2 cellular contexts compared by ENCODE assay signal in genomic region chr15:81418427-81418826, GRCh38.
TF ChIP-seq lines count a peak whose summit lies in the region.

No MANE protein-coding gene starts in this region.

TF ChIP-seq in liver, 16 proteins besides CTCF, POLR2A, EP300 and RAD21:
- no peak for TF ChIP-seq JUND (IDR thresholded peaks at IDR 0.05)
- TF ChIP-seq, protein P1, sequence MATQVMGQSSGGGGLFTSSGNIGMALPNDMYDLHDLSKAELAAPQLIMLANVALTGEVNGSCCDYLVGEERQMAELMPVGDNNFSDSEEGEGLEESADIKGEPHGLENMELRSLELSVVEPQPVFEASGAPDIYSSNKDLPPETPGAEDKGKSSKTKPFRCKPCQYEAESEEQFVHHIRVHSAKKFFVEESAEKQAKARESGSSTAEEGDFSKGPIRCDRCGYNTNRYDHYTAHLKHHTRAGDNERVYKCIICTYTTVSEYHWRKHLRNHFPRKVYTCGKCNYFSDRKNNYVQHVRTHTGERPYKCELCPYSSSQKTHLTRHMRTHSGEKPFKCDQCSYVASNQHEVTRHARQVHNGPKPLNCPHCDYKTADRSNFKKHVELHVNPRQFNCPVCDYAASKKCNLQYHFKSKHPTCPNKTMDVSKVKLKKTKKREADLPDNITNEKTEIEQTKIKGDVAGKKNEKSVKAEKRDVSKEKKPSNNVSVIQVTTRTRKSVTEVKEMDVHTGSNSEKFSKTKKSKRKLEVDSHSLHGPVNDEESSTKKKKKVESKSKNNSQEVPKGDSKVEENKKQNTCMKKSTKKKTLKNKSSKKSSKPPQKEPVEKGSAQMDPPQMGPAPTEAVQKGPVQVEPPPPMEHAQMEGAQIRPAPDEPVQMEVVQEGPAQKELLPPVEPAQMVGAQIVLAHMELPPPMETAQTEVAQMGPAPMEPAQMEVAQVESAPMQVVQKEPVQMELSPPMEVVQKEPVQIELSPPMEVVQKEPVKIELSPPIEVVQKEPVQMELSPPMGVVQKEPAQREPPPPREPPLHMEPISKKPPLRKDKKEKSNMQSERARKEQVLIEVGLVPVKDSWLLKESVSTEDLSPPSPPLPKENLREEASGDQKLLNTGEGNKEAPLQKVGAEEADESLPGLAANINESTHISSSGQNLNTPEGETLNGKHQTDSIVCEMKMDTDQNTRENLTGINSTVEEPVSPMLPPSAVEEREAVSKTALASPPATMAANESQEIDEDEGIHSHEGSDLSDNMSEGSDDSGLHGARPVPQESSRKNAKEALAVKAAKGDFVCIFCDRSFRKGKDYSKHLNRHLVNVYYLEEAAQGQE (IDR thresholded peaks at IDR 0.05), result peak; percentile 83

TF ChIP-seq in K562, 482 proteins besides CTCF, POLR2A, EP300 and RAD21:
- TF ChIP-seq MEIS2 (IDR thresholded peaks at IDR 0.05; ENCODE audit: partially characterized antibody) (peak; percentile 16), RBM22 (IDR thresholded peaks at IDR 0.05; ENCODE audit: low read depth, low read length, poor library complexity, severe bottlenecking) (no peak), SMARCE1 (IDR thresholded peaks at IDR 0.05) (no peak), ARID3B (CRISPR knock-in tag; IDR thresholded peaks at IDR 0.05; ENCODE audit: borderline replicate concordance) (no peak), ZSCAN29 (IDR thresholded peaks at IDR 0.05) (no peak), ZNF431 (CRISPR knock-in tag; IDR thresholded peaks at IDR 0.05) (no peak)
